ENCODE assay signal across 11 cellular contexts in genomic region chr1:154951901-154952657, GRCh38. TPM values are rescaled to one million over a fixed set of nuclear protein-coding genes. Genes with fewer than 3 reads are reported as not detected.
DNase-seq lines count a peak whose midpoint lies in the region; ATAC-seq, FAIRE-seq and TF ChIP-seq lines count a peak whose summit lies in the region.
"Had no signal": no experiment of that assay in that cellular context is flagged by ENCODE, and none has a peak within 500 bp of the region (broad histone marks: within the 10 kb centered on the region; RNA-seq: fewer than 3 reads in every experiment).

No MANE protein-coding gene starts in this region.

- no peaks in the 10 kb centered on the region for H3K27me3 Mint-ChIP-seq in activated CD8-positive, alpha-beta T cell treated with anti-CD3 and anti-CD28 coated beads, Interleukin-2, amount 10 ng/mL, durations not matched to agents 7 days and 5 days (ENCODE audit: low read depth)

- TF ChIP-seq CTCF in Loucy (conservative IDR thresholded peaks at IDR 0.05; ENCODE audit: low read length) (no peak), lower lobe of right lung (IDR thresholded peaks at IDR 0.05) (no peak)

- intact Hi-C loops in lower lobe of right lung (cut with DNase I), result no loop called here

- H3K9me3 ChIP-seq in Loucy (ENCODE audit: insufficient read depth, low read depth, low read length) (no peaks in the 10 kb centered on the region), lower lobe of right lung (no peaks in the 10 kb centered on the region)
- H3K9me3 ChIP-seq in effector memory CD4-positive, alpha-beta T cell (ENCODE audit: control insufficient read depth, low read length), result no peaks in the 10 kb centered on the region
- H3K9me3 ChIP-seq: mucosa of descending colon had no signal

- no peak overlapping the region for H2AFZ ChIP-seq in Loucy (ENCODE audit: low read length)

- H3K79me2 ChIP-seq in Loucy (ENCODE audit: insufficient read depth, low read length), result peaks cover 68% of the 10 kb centered on the region

- H3K27me3 ChIP-seq in Loucy (ENCODE audit: insufficient read depth, low read length, poor library complexity, severe bottlenecking) (no peaks in the 10 kb centered on the region), lower lobe of right lung (ENCODE audit: low read depth) (no peaks in the 10 kb centered on the region)
- H3K27me3 ChIP-seq in effector memory CD4-positive, alpha-beta T cell (replicated peaks; ENCODE audit: control insufficient read depth, insufficient read depth, low read length, poor library complexity, severe bottlenecking), result no peaks in the 10 kb centered on the region

- H3K27ac Mint-ChIP-seq in activated CD8-positive, alpha-beta T cell treated with anti-CD3 and anti-CD28 coated beads, Interleukin-2, amount 10 ng/mL, durations not matched to agents 7 days and 5 days, result peak overlapping the region; percentile 96

- H3K27ac ChIP-seq in effector memory CD4-positive, alpha-beta T cell (ENCODE audit: insufficient read depth, low read length, poor library complexity, severe bottlenecking), result peak overlapping the region; percentile 99
- no peak overlapping the region for H3K27ac ChIP-seq in lower lobe of right lung
- H3K27ac ChIP-seq: VCaP had no signal

- peaks cover 69% of the 10 kb centered on the region for H3K4me1 Mint-ChIP-seq in activated CD8-positive, alpha-beta T cell treated with anti-CD3 and anti-CD28 coated beads, Interleukin-2, amount 10 ng/mL, durations not matched to agents 7 days and 5 days (ENCODE audit: low read depth)

- DNase-seq in activated CD8-positive, alpha-beta T cell treated with anti-CD3 and anti-CD28 coated beads, Interleukin-2, amount 10 ng/mL, durations not matched to agents 7 days and 5 days, result peak; percentile 76
- DNase-seq in effector memory CD4-positive, alpha-beta T cell, result peak; percentile 64 to 70 (median 65)
- peak; percentile 60 to 61 for DNase-seq in stimulated activated CD4-positive, alpha-beta T cell treated with anti-CD3 and anti-CD28 coated beads, Interleukin-4, amount 100 ng/mL, for 4 hours
- DNase-seq in urothelium cell line (ENCODE audit: low spot score), result no peak
- no peak for DNase-seq in lower lobe of right lung
- DNase-seq in ecto neural progenitor cell (ENCODE audit: low spot score), result no peak
- DNase-seq: NCI-H345 had no signal

- H3F3A ChIP-seq in Loucy (ENCODE audit: low read depth), result peaks cover 10% of the 10 kb centered on the region; the same call in 1 of the 2 replicates

- H4K20me1 ChIP-seq in Loucy (ENCODE audit: insufficient read depth, low read length, poor library complexity, severe bottlenecking), result peaks cover 14% of the 10 kb centered on the region

- POLR2A ChIA-PET in activated CD8-positive, alpha-beta T cell treated with anti-CD3 and anti-CD28 coated beads, Interleukin-2, amount 10 ng/mL, durations not matched to agents 7 days and 5 days (lab: Charles Lee), result interaction anchor here (0.8 to 6.2 kb wide), 5 partner anchors 9 to 361 kb away, joined by 3 to 77 read pairs (median 6); partner anchors contain the start of genes CKS1B, PMVK and PYGO2

- ATAC-seq in activated CD8-positive, alpha-beta T cell treated with anti-CD3 and anti-CD28 coated beads, Interleukin-2, amount 10 ng/mL, durations not matched to agents 7 days and 5 days, result peak; percentile 28
- no peak for ATAC-seq in lower lobe of right lung
- ATAC-seq in GM18517 (IDR thresholded peaks at IDR 0.05; ENCODE audit: unreplicated experiment), result no peak
- ATAC-seq: mucosa of descending colon had no signal

- no peak for FAIRE-seq in urothelium cell line (lab: Jason Lieb, UNC)

- H3K9ac ChIP-seq in Loucy (ENCODE audit: low read depth, low read length, poor library complexity, severe bottlenecking), result peak overlapping the region; percentile 84

- peaks cover 35% of the 10 kb centered on the region for H3K36me3 Mint-ChIP-seq in activated CD8-positive, alpha-beta T cell treated with anti-CD3 and anti-CD28 coated beads, Interleukin-2, amount 10 ng/mL, durations not matched to agents 7 days and 5 days (ENCODE audit: low read depth)

- H3K4me3 ChIP-seq in Loucy (ENCODE audit: low read length, poor library complexity, severe bottlenecking) (peak overlapping the region; percentile 86), lower lobe of right lung (no peak overlapping the region)
- peak overlapping the region; percentile 43 for H3K4me3 ChIP-seq in effector memory CD4-positive, alpha-beta T cell (ENCODE audit: insufficient read depth, low read depth, low read length, poor library complexity, severe bottlenecking)
- H3K4me3 ChIP-seq: mucosa of descending colon had no signal

- H3K36me3 ChIP-seq in Loucy (ENCODE audit: insufficient read depth, low read length) (peaks cover 26% of the 10 kb centered on the region; the same call in 1 of the 2 replicates), lower lobe of right lung (peaks cover 37% of the 10 kb centered on the region)
- H3K36me3 ChIP-seq in effector memory CD4-positive, alpha-beta T cell (ENCODE audit: control insufficient read depth, insufficient read depth, low read length), result peaks cover 29% of the 10 kb centered on the region

- no peaks in the 10 kb centered on the region for H3K9me2 ChIP-seq in Loucy (replicated peaks; ENCODE audit: low read depth, low read length)

- H3K4me3 Mint-ChIP-seq in activated CD8-positive, alpha-beta T cell treated with anti-CD3 and anti-CD28 coated beads, Interleukin-2, amount 10 ng/mL, durations not matched to agents 7 days and 5 days, result peak overlapping the region; percentile 79

- CTCF ChIA-PET in activated CD8-positive, alpha-beta T cell treated with anti-CD3 and anti-CD28 coated beads, Interleukin-2, amount 10 ng/mL, durations not matched to agents 7 days and 5 days (lab: Charles Lee), result interaction anchor here (0.7 to 6.1 kb wide), 14 partner anchors 9 to 161 kb away, joined by 3 to 51 read pairs (median 4); partner anchors contain the start of genes ADAM15, FLAD1 and PYGO2

- no peaks in the 10 kb centered on the region for H3K9me3 Mint-ChIP-seq in activated CD8-positive, alpha-beta T cell treated with anti-CD3 and anti-CD28 coated beads, Interleukin-2, amount 10 ng/mL, durations not matched to agents 7 days and 5 days (ENCODE audit: insufficient read depth)

- peaks cover 79% of the 10 kb centered on the region for H3K4me1 ChIP-seq in Loucy (ENCODE audit: insufficient read depth, low read length, poor library complexity, severe bottlenecking)
- peaks cover 61% of the 10 kb centered on the region for H3K4me1 ChIP-seq in effector memory CD4-positive, alpha-beta T cell (ENCODE audit: control insufficient read depth, insufficient read depth, low read length, poor library complexity, severe bottlenecking)
- peaks cover 39% of the 10 kb centered on the region for H3K4me1 ChIP-seq in lower lobe of right lung

- peak overlapping the region; percentile 86 for H3K4me2 ChIP-seq in Loucy (ENCODE audit: low read depth, low read length, poor library complexity, severe bottlenecking)

RNA-seq across cellular contexts. Expression of gene PBXIP1, which starts 3.8 kb away (rescaled TPM):
- 10 to 100 TPM; 44.5 to 48.2 TPM for total RNA-seq in activated CD8-positive, alpha-beta T cell treated with anti-CD3 and anti-CD28 coated beads, Interleukin-2, amount 10 ng/mL, durations not matched to agents 7 days and 5 days
- 68.1 TPM for total RNA-seq in lower lobe of right lung

RNA-seq across cellular contexts. Expression of gene PYGO2, which starts 9.5 kb away (rescaled TPM):
- total RNA-seq in activated CD8-positive, alpha-beta T cell treated with anti-CD3 and anti-CD28 coated beads, Interleukin-2, amount 10 ng/mL, durations not matched to agents 7 days and 5 days, result 10 to 100 TPM; 40.2 to 43.9 TPM
- 27.4 TPM for total RNA-seq in lower lobe of right lung

RNA-seq across cellular contexts. Expression of gene PMVK, which starts 15.6 kb away (rescaled TPM):
- 10 to 100 TPM; 40.9 to 43.8 TPM for total RNA-seq in activated CD8-positive, alpha-beta T cell treated with anti-CD3 and anti-CD28 coated beads, Interleukin-2, amount 10 ng/mL, durations not matched to agents 7 days and 5 days
- 34.1 TPM for total RNA-seq in lower lobe of right lung

RNA-seq across cellular contexts. Expression of gene SHC1, which starts 18.5 kb away (rescaled TPM):
- total RNA-seq in activated CD8-positive, alpha-beta T cell treated with anti-CD3 and anti-CD28 coated beads, Interleukin-2, amount 10 ng/mL, durations not matched to agents 7 days and 5 days, result 10 to 100 TPM; 69.6 to 72.4 TPM
- 94.8 TPM for total RNA-seq in lower lobe of right lung

RNA-seq across cellular contexts. Expression of gene CKS1B, which starts 22.4 kb away (rescaled TPM):
- total RNA-seq in activated CD8-positive, alpha-beta T cell treated with anti-CD3 and anti-CD28 coated beads, Interleukin-2, amount 10 ng/mL, durations not matched to agents 7 days and 5 days, result 100 to 1,000 TPM; 151 to 153 TPM
- 28.5 TPM for total RNA-seq in lower lobe of right lung

Comparison
In these comparisons a context has a peak if more than half of its experiments do, and no peak if none do; other contexts are left out.
1. DNase-seq: peak in activated CD8-positive, alpha-beta T cell treated with anti-CD3 and anti-CD28 coated beads, Interleukin-2, amount 10 ng/mL, durations not matched to agents 7 days and 5 days (single experiment), effector memory CD4-positive, alpha-beta T cell (3 of 3) and stimulated activated CD4-positive, alpha-beta T cell treated with anti-CD3 and anti-CD28 coated beads, Interleukin-4, amount 100 ng/mL, for 4 hours (2 of 2); none in urothelium cell line (single experiment), lower lobe of right lung (single experiment) and ecto neural progenitor cell (single experiment).